1 cellular context compared by ENCODE assay signal in genomic region chr1:207345644-207346561, GRCh38.
TF ChIP-seq lines count a peak whose summit lies in the region.

No MANE protein-coding gene starts in this region.

TF ChIP-seq in H1, 55 proteins besides CTCF, POLR2A, EP300 and RAD21:
- TF ChIP-seq EGR1 (IDR thresholded peaks at IDR 0.05; ENCODE audit: borderline replicate concordance, low read depth, low read length) (no peak), CHD1 (IDR thresholded peaks at IDR 0.05; ENCODE audit: low read depth, low read length) (no peak), EZH2 (IDR thresholded peaks at IDR 0.05; ENCODE audit: low read depth, low read length, severe bottlenecking) (no peak), JUND (IDR thresholded peaks at IDR 0.05; ENCODE audit: low read length) (no peak), FOSL1 (IDR thresholded peaks at IDR 0.05; ENCODE audit: insufficient read depth, low read depth, low read length) (no peak), CTBP2 (IDR thresholded peaks at IDR 0.05; ENCODE audit: borderline replicate concordance, insufficient read depth, insufficient read length, low read length) (no peak), CHD7 (IDR thresholded peaks at IDR 0.05; ENCODE audit: insufficient replicate concordance, low read length) (no peak), PHF8 (conservative IDR thresholded peaks at IDR 0.05; ENCODE audit: low read depth, low read length) (no peak), BACH1 (IDR thresholded peaks at IDR 0.05; ENCODE audit: low read length) (no peak), POLR2AphosphoS5 (IDR thresholded peaks at IDR 0.05; ENCODE audit: low read depth, low read length) (no peak)
